ENCODE assay signal across 9 cellular contexts in genomic region chr7:5429253-5429856, GRCh38. TPM values are rescaled to one million over a fixed set of nuclear protein-coding genes. Genes with fewer than 3 reads are reported as not detected.
DNase-seq lines count a peak whose midpoint lies in the region.
"Had no signal": no experiment of that assay in that cellular context is flagged by ENCODE, and none has a peak within 500 bp of the region (broad histone marks: within the 10 kb centered on the region; RNA-seq: fewer than 3 reads in every experiment).

No MANE protein-coding gene starts in this region.

- H3K27ac ChIP-seq in ectodermal cell (ENCODE audit: insufficient read depth, low read depth, low read length, poor library complexity, severe bottlenecking) (peak overlapping the region; percentile 73), mesenchymal stem cell (ENCODE audit: low read length, poor library complexity, severe bottlenecking) (peak overlapping the region; percentile 96)

- no peaks in the 10 kb centered on the region for H3K9me3 ChIP-seq in ectodermal cell (ENCODE audit: control insufficient read depth, low read length)
- H3K9me3 ChIP-seq in mesenchymal stem cell (ENCODE audit: control insufficient read depth, low read length), result peaks cover 6% of the 10 kb centered on the region

- H3K4me3 ChIP-seq in ectodermal cell (ENCODE audit: insufficient read depth, low read depth, low read length) (peak overlapping the region; percentile 89), mesenchymal stem cell (ENCODE audit: insufficient read depth in 1 of 2, low read depth in 1 of 2, low read length in 2 of 2) (peak overlapping the region; percentile 59 to 91)
- H3K4me3 ChIP-seq: A549 had no signal

- WGBS in ectodermal cell, 2 experiments, result 1% methylated on average over 31 of the region's 31 CpGs
- WGBS in mesenchymal stem cell, result under 1% methylated on average over 31 of the region's 31 CpGs

- H3K4me2 ChIP-seq in mesenchymal stem cell (ENCODE audit: low read length, poor library complexity, severe bottlenecking), result peak overlapping the region; percentile 95
- H3K4me2 ChIP-seq: A549 had no signal

- H3K27me3 ChIP-seq in ectodermal cell (ENCODE audit: control insufficient read depth, insufficient read depth, low read length, poor library complexity, severe bottlenecking), result peaks cover 40% of the 10 kb centered on the region
- H3K27me3 ChIP-seq in mesenchymal stem cell (ENCODE audit: control insufficient read depth in 1 of 2, insufficient read depth in 1 of 2, low read length in 2 of 2), result no peaks in the 10 kb centered on the region

- peak overlapping the region; percentile 92 to 93 for H3K18ac ChIP-seq in mesenchymal stem cell (ENCODE audit: low read depth in 1 of 2, low read length in 2 of 2)

- H3K79me1 ChIP-seq in mesenchymal stem cell (replicated peaks; ENCODE audit: low read length, poor library complexity, severe bottlenecking), result peaks cover 21% of the 10 kb centered on the region

- H2AFZ ChIP-seq in mesenchymal stem cell (ENCODE audit: low read depth, low read length), result no peak overlapping the region

- no peaks in the 10 kb centered on the region for H3K36me3 ChIP-seq in ectodermal cell (ENCODE audit: control insufficient read depth, insufficient read depth, low read length)
- H3K36me3 ChIP-seq in mesenchymal stem cell (ENCODE audit: control insufficient read depth in 1 of 2, insufficient read depth in 2 of 2, low read depth in 1 of 2, low read length in 2 of 2), result peaks cover 10 to 14% of the 10 kb centered on the region in 2 experiments

- H2BK12ac ChIP-seq in mesenchymal stem cell (ENCODE audit: low read length in 2 of 2), result peak overlapping the region; percentile 79 to 92

- peak overlapping the region; percentile 33 for H2BK5ac ChIP-seq in mesenchymal stem cell (ENCODE audit: low read depth, low read length, poor library complexity, severe bottlenecking)

- H4K91ac ChIP-seq in mesenchymal stem cell (ENCODE audit: low read length), result peak overlapping the region; percentile 98

- H2BK15ac ChIP-seq in mesenchymal stem cell (ENCODE audit: low read depth, poor library complexity, severe bottlenecking), result peak overlapping the region; percentile 44

- peak overlapping the region in 1 of 2 experiments; percentile 84 for H3K14ac ChIP-seq in mesenchymal stem cell (ENCODE audit: low read length in 2 of 2)

- peak overlapping the region; percentile 34 to 82 for H3K23ac ChIP-seq in mesenchymal stem cell (ENCODE audit: low read length in 2 of 2)

- peak overlapping the region; percentile 94 for H3K4ac ChIP-seq in mesenchymal stem cell (ENCODE audit: low read depth in 1 of 2, low read length in 2 of 2)

- DNase-seq in DMS153 treated with DMSO at 0.1 percent for 48 hours (lab: John Stamatoyannopoulos, UW; ENCODE audit: unreplicated experiment) (peak; percentile 63), DMS153 (lab: John Stamatoyannopoulos, UW) (no peak), NCI-H2227 (lab: John Stamatoyannopoulos, UW; ENCODE audit: unreplicated experiment) (peak; percentile 59), mesenchymal stem cell (peak; percentile 80), ureter (ENCODE audit: low spot score) (peak; percentile 68), NCI-H2081 treated with DMSO at 0.1 percent for 48 hours (lab: John Stamatoyannopoulos, UW) (no peak)
- DNase-seq in activated CD8-positive, alpha-beta memory T cell treated with anti-CD3 and anti-CD28 coated beads, Interleukin-2, amount 50 U/mL, for 4 hours, result no peak

- H3K4me1 ChIP-seq in ectodermal cell (ENCODE audit: control insufficient read depth, insufficient read depth, low read length) (peaks cover 18% of the 10 kb centered on the region), mesenchymal stem cell (ENCODE audit: control insufficient read depth, insufficient read depth, low read depth, low read length) (peaks cover 31% of the 10 kb centered on the region)

- H4K8ac ChIP-seq in mesenchymal stem cell (ENCODE audit: low read length), result peak overlapping the region; percentile 92

- H3K9ac ChIP-seq in mesenchymal stem cell (ENCODE audit: low read length), result peak overlapping the region; percentile 100

- H2AK5ac ChIP-seq in mesenchymal stem cell (ENCODE audit: low read length, severe bottlenecking), result peak overlapping the region; percentile 93

- H2BK120ac ChIP-seq in mesenchymal stem cell (ENCODE audit: low read depth, low read length), result peak overlapping the region; percentile 82

RNA-seq across cellular contexts. Expression of gene TNRC18, which starts 5.7 kb away (rescaled TPM):
- 40.8 TPM for polyA plus RNA-seq in ectodermal cell (2013, experiment 1 of 4)
- polyA plus RNA-seq in ectodermal cell (2013, experiment 2 of 4), result 52.6 TPM
- polyA plus RNA-seq in ectodermal cell (2013, experiment 3 of 4), result 32.8 TPM
- 34.4 TPM for polyA plus RNA-seq in ectodermal cell (2013, experiment 4 of 4)
- 45.5 TPM for polyA plus RNA-seq in mesenchymal stem cell (2013, experiment 1 of 2)
- polyA plus RNA-seq in mesenchymal stem cell (2013, experiment 2 of 2), result 39.8 TPM
- 118 TPM for total RNA-seq in ureter

Comparison
In these comparisons a context has a peak if more than half of its experiments do, and no peak if none do; other contexts are left out.
1. DNase-seq: peak in DMS153 treated with DMSO at 0.1 percent for 48 hours (single experiment), NCI-H2227 (single experiment), mesenchymal stem cell (single experiment) and ureter (single experiment); none in DMS153 (single experiment), activated CD8-positive, alpha-beta memory T cell treated with anti-CD3 and anti-CD28 coated beads, Interleukin-2, amount 50 U/mL, for 4 hours (single experiment) and NCI-H2081 treated with DMSO at 0.1 percent for 48 hours (single experiment).